1 cellular context compared by ENCODE assay signal in genomic region chr19:7340959-7341837, GRCh38.
TF ChIP-seq lines count a peak whose summit lies in the region.

No MANE protein-coding gene starts in this region.

TF ChIP-seq in HepG2, 621 proteins besides CTCF, POLR2A, EP300 and RAD21 (continued from another document):
- 0 out of 2 replicates have a peak, but pooled peaks have one; percentile 26 for TF ChIP-seq E2F5 (CRISPR knock-in tag; conservative IDR thresholded peaks at IDR 0.05)
- TF ChIP-seq CBX5 (CRISPR knock-in tag; IDR thresholded peaks at IDR 0.05; ENCODE audit: borderline replicate concordance) = no peak
- no peak for TF ChIP-seq CCAR2 (optimal IDR thresholded peaks at IDR 0.05; ENCODE audit: low read depth, low read length)
- no peak for TF ChIP-seq GABPA (IDR thresholded peaks at IDR 0.05; ENCODE audit: low read depth, low read length)
- TF ChIP-seq GABPA (CRISPR knock-in tag; IDR thresholded peaks at IDR 0.05; ENCODE audit: low read depth) = 0 out of 2 replicates have a peak, but pooled peaks have one; percentile 11
- 0 out of 2 replicates have a peak, but pooled peaks have one; percentile 44 for TF ChIP-seq ZNF766 (CRISPR knock-in tag; IDR thresholded peaks at IDR 0.05; ENCODE audit: borderline replicate concordance)
- peak; percentile 69; the same call in 1 of the 2 replicates for TF ChIP-seq ZNF580 (CRISPR knock-in tag; IDR thresholded peaks at IDR 0.05; ENCODE audit: borderline replicate concordance, low read depth)
- TF ChIP-seq ZNF614 (CRISPR knock-in tag; IDR thresholded peaks at IDR 0.05; ENCODE audit: borderline replicate concordance) = peak; percentile 39; the same call in 1 of the 2 replicates
- TF ChIP-seq DDIT3 (CRISPR knock-in tag; IDR thresholded peaks at IDR 0.05) = no peak
- TF ChIP-seq WIZ (CRISPR knock-in tag; IDR thresholded peaks at IDR 0.05) = no peak
- TF ChIP-seq GTF3A (CRISPR knock-in tag; conservative IDR thresholded peaks at IDR 0.05) = no peak
- no peak for TF ChIP-seq E2F2 (CRISPR knock-in tag; IDR thresholded peaks at IDR 0.05; ENCODE audit: borderline replicate concordance)
- 0 out of 2 replicates have a peak, but pooled peaks have one; percentile 45 for TF ChIP-seq NFKB2 (CRISPR knock-in tag; IDR thresholded peaks at IDR 0.05; ENCODE audit: borderline replicate concordance)
- no peak for TF ChIP-seq SUZ12 (IDR thresholded peaks at IDR 0.05; ENCODE audit: low read depth, low read length)
- TF ChIP-seq ZNF543 (CRISPR knock-in tag; IDR thresholded peaks at IDR 0.05) = no peak
- peak; percentile 82; the same call in 1 of the 2 replicates for TF ChIP-seq ZNF549 (CRISPR knock-in tag; IDR thresholded peaks at IDR 0.05)
- 0 out of 2 replicates have a peak, but pooled peaks have one; percentile 37 for TF ChIP-seq THAP9 (CRISPR knock-in tag; IDR thresholded peaks at IDR 0.05; ENCODE audit: borderline replicate concordance)
- no peak for TF ChIP-seq ZNF775 (CRISPR knock-in tag; IDR thresholded peaks at IDR 0.05; ENCODE audit: borderline replicate concordance)
- TF ChIP-seq ZNF263 (CRISPR knock-in tag; IDR thresholded peaks at IDR 0.05) = 0 out of 2 replicates have a peak, but pooled peaks have one; percentile 19
- TF ChIP-seq SAFB2 (CRISPR knock-in tag; IDR thresholded peaks at IDR 0.05; ENCODE audit: borderline replicate concordance, low read depth) = no peak
- TF ChIP-seq ZBTB25 (CRISPR knock-in tag; IDR thresholded peaks at IDR 0.05) = peak; percentile 57
- 0 out of 2 replicates have a peak, but pooled peaks have one; percentile 48 for TF ChIP-seq KDM3A (CRISPR knock-in tag; IDR thresholded peaks at IDR 0.05; ENCODE audit: low read depth)
- TF ChIP-seq FOXA3 (CRISPR knock-in tag; IDR thresholded peaks at IDR 0.05) = 0 out of 2 replicates have a peak, but pooled peaks have one; percentile 18
- peak; percentile 23; the same call in 1 of the 2 replicates for TF ChIP-seq FOSL2 (CRISPR knock-in tag; IDR thresholded peaks at IDR 0.05)
- TF ChIP-seq NCOR1 (IDR thresholded peaks at IDR 0.05; ENCODE audit: borderline replicate concordance, low read length) = no peak
- TF ChIP-seq MYNN (CRISPR knock-in tag; IDR thresholded peaks at IDR 0.05; ENCODE audit: low read depth) = no peak
- TF ChIP-seq ZNF121 (CRISPR knock-in tag; IDR thresholded peaks at IDR 0.05) = peak; percentile 90
- TF ChIP-seq ZNF335 (CRISPR knock-in tag; IDR thresholded peaks at IDR 0.05) = no peak
- TF ChIP-seq ZNF503 (CRISPR knock-in tag; IDR thresholded peaks at IDR 0.05) = no peak
- TF ChIP-seq ZNF253 (CRISPR knock-in tag; IDR thresholded peaks at IDR 0.05; ENCODE audit: borderline replicate concordance) = no peak
- no peak for TF ChIP-seq SMAD9 (CRISPR knock-in tag; IDR thresholded peaks at IDR 0.05)
- no peak for TF ChIP-seq ZFP41 (CRISPR knock-in tag; IDR thresholded peaks at IDR 0.05; ENCODE audit: borderline replicate concordance)
- TF ChIP-seq CBFB (CRISPR knock-in tag; IDR thresholded peaks at IDR 0.05) = peak; percentile 27; the same call in 1 of the 2 replicates
- TF ChIP-seq HMGXB4 (CRISPR knock-in tag; IDR thresholded peaks at IDR 0.05; ENCODE audit: borderline replicate concordance in 1 of 2, low read depth in 1 of 2) = peak in 1 of 2 experiments; percentile 61; a peak in 1 of 4 replicates
- TF ChIP-seq ZGPAT (CRISPR knock-in tag; IDR thresholded peaks at IDR 0.05) = peak; percentile 53; the same call in 1 of the 2 replicates
- TF ChIP-seq ZSCAN21 (CRISPR knock-in tag; IDR thresholded peaks at IDR 0.05; ENCODE audit: borderline replicate concordance) = no peak
- TF ChIP-seq RARA (CRISPR knock-in tag; IDR thresholded peaks at IDR 0.05) = peak; percentile 22; the same call in 1 of the 2 replicates
- no peak for TF ChIP-seq TRIM24 (CRISPR knock-in tag; IDR thresholded peaks at IDR 0.05)
- TF ChIP-seq TFE3 (CRISPR knock-in tag; IDR thresholded peaks at IDR 0.05) = 0 out of 2 replicates have a peak, but pooled peaks have one; percentile 20
- peak; percentile 99 for TF ChIP-seq STAG1 (CRISPR knock-in tag; IDR thresholded peaks at IDR 0.05)
- TF ChIP-seq KDM2A (CRISPR knock-in tag; IDR thresholded peaks at IDR 0.05; ENCODE audit: borderline replicate concordance, low read depth) = peak; percentile 68; the same call in 1 of the 2 replicates
- TF ChIP-seq ZNF513 (CRISPR knock-in tag; conservative IDR thresholded peaks at IDR 0.05) = no peak
- TF ChIP-seq PATZ1 (CRISPR knock-in tag; IDR thresholded peaks at IDR 0.05) = 0 out of 2 replicates have a peak, but pooled peaks have one; percentile 6
TF ChIP-seq in HepG2: peak in this region for 76.
